9 cellular contexts compared by ENCODE assay signal in genomic region chr21:42537106-42537742, GRCh38. TPM values are rescaled to one million over a fixed set of nuclear protein-coding genes. Genes with fewer than 3 reads are reported as not detected.
DNase-seq lines count a peak whose midpoint lies in the region; ATAC-seq and TF ChIP-seq lines count a peak whose summit lies in the region.
"Had no signal": no experiment of that assay in that cellular context is flagged by ENCODE, and none has a peak within 500 bp of the region (broad histone marks: within the 10 kb centered on the region; RNA-seq: fewer than 3 reads in every experiment).

No MANE protein-coding gene starts in this region.

- H3K4me3 ChIP-seq in gastrocnemius medialis: no peak overlapping the region

- H3K27me3 Mint-ChIP-seq in activated CD4-positive, alpha-beta T cell treated with anti-CD3 and anti-CD28 coated beads for 36 hours: no peaks in the 10 kb centered on the region
- no peaks in the 10 kb centered on the region for H3K27me3 Mint-ChIP-seq in chondrocyte (ENCODE audit: low read depth)

- CTCF ChIA-PET in activated CD4-positive, alpha-beta T cell treated with anti-CD3 and anti-CD28 coated beads for 36 hours (lab: Charles Lee): interaction anchor here (0.6 to 1.8 kb wide), 7 partner anchors 9 to 227 kb away, joined by 3 to 5 read pairs (median 4); no protein-coding TSS in a partner anchor

- peaks cover 11% of the 10 kb centered on the region for H3K4me1 Mint-ChIP-seq in activated CD4-positive, alpha-beta T cell treated with anti-CD3 and anti-CD28 coated beads for 36 hours
- no peaks in the 10 kb centered on the region for H3K4me1 Mint-ChIP-seq in chondrocyte (ENCODE audit: low read depth)

- DNase-seq in activated CD4-positive, alpha-beta T cell treated with anti-CD3 and anti-CD28 coated beads for 36 hours: peak; percentile 49
- no peak for DNase-seq in activated CD4-positive, alpha-beta T cell treated with anti-CD3 and anti-CD28 coated beads, Interleukin-2, amount 50 U/mL, for 1 hour
- DNase-seq in MV-4-11 (lab: John Stamatoyannopoulos, UW) (peak; percentile 25), chondrocyte (ENCODE audit: low spot score) (no peak), gastrocnemius medialis (no peak), NCI-H2171 (lab: John Stamatoyannopoulos, UW) (no peak), Right ventricle myocardium inferior (ENCODE audit: missing footprints) (no peak)
- DNase-seq: effector memory CD4-positive, alpha-beta T cell had no signal

- no peaks in the 10 kb centered on the region for H3K9me3 Mint-ChIP-seq in activated CD4-positive, alpha-beta T cell treated with anti-CD3 and anti-CD28 coated beads for 36 hours (ENCODE audit: low read depth)
- H3K9me3 Mint-ChIP-seq in chondrocyte (ENCODE audit: low read depth): no peaks in the 10 kb centered on the region

- no peaks in the 10 kb centered on the region for H3K36me3 ChIP-seq in gastrocnemius medialis

- no peak overlapping the region for H3K27ac Mint-ChIP-seq in activated CD4-positive, alpha-beta T cell treated with anti-CD3 and anti-CD28 coated beads for 36 hours
- no peak overlapping the region for H3K27ac Mint-ChIP-seq in chondrocyte (ENCODE audit: unreplicated experiment)

- in situ Hi-C loops in gastrocnemius medialis (cut with MboI; ENCODE audit: low sequenced_read_pairs in 4 of 4): no loop called here

- no peaks in the 10 kb centered on the region for H3K27me3 ChIP-seq in gastrocnemius medialis

- H3K4me1 ChIP-seq in gastrocnemius medialis: peaks cover 18 to 28% of the 10 kb centered on the region in 2 donors

- no peaks in the 10 kb centered on the region for H3K9me3 ChIP-seq in gastrocnemius medialis

- peaks cover 19% of the 10 kb centered on the region for H3K36me3 Mint-ChIP-seq in activated CD4-positive, alpha-beta T cell treated with anti-CD3 and anti-CD28 coated beads for 36 hours (ENCODE audit: low read depth)
- H3K36me3 Mint-ChIP-seq in chondrocyte (ENCODE audit: low read depth): peaks cover 5% of the 10 kb centered on the region

- peak; percentile 77 for ATAC-seq in activated CD4-positive, alpha-beta T cell treated with anti-CD3 and anti-CD28 coated beads for 36 hours
- ATAC-seq in gastrocnemius medialis: no peak
- no peak for ATAC-seq in GM18519 (IDR thresholded peaks at IDR 0.05; ENCODE audit: low FRiP score, unreplicated experiment)
- no peak for ATAC-seq in Right ventricle myocardium inferior

- POLR2A ChIA-PET in activated CD4-positive, alpha-beta T cell treated with anti-CD3 and anti-CD28 coated beads for 36 hours (lab: Charles Lee): no interaction called here

- H3K4me3 Mint-ChIP-seq in activated CD4-positive, alpha-beta T cell treated with anti-CD3 and anti-CD28 coated beads for 36 hours: no peak overlapping the region
- H3K4me3 Mint-ChIP-seq in chondrocyte (ENCODE audit: unreplicated experiment): no peak overlapping the region

- TF ChIP-seq CTCF in chondrocyte (IDR thresholded peaks at IDR 0.05) (peak; percentile 68), gastrocnemius medialis (IDR thresholded peaks at IDR 0.05 in 4 of 5, conservative IDR thresholded peaks at IDR 0.05 in 1 of 5) (peak in 4 of 5 experiments; percentile 32 to 49 (median 36))

- no peak for TF ChIP-seq POLR2A in gastrocnemius medialis (IDR thresholded peaks at IDR 0.05)

- intact Hi-C loops in activated CD4-positive, alpha-beta T cell treated with anti-CD3 and anti-CD28 coated beads for 36 hours (cut with DNase I, micrococcal nuclease): loop anchor here in 1 of 2 experiments (1.0 kb wide), 1 partner anchor 87 kb away; no protein-coding TSS in a partner anchor
- intact Hi-C loops in gastrocnemius medialis (cut with DNase I; ENCODE audit: low total_unique reads): loop anchor here (2.0 to 10.0 kb wide), 2 partner anchors 202 to 228 kb away; no protein-coding TSS in a partner anchor
- intact Hi-C loops in Right ventricle myocardium inferior (cut with DNase I): no loop called here

- H3K27ac ChIP-seq in gastrocnemius medialis: peak overlapping the region in 1 of 4 donors; percentile 2

RNA-seq across cellular contexts. Expression of gene SLC37A1, which starts 23.6 kb away (rescaled TPM):
- total RNA-seq in activated CD4-positive, alpha-beta T cell treated with anti-CD3 and anti-CD28 coated beads for 36 hours: 10 to 100 TPM; 18.2 to 19.3 TPM
- total RNA-seq in chondrocyte (3.5 to 4.8 TPM (median 4.7 TPM) in 3 replicates), gastrocnemius medialis (10 to 100 TPM in 2 of 4 donors, 1 to 10 TPM in 2; 8.3 to 16.1 (median 12.4) TPM), Right ventricle myocardium inferior (3.0 TPM)

RNA-seq across cellular contexts. Expression of gene RSPH1, which starts 41.2 kb away (rescaled TPM):
- total RNA-seq in activated CD4-positive, alpha-beta T cell treated with anti-CD3 and anti-CD28 coated beads for 36 hours: under 1 TPM; 0.21 to 0.34 TPM
- 0.15 TPM in 1 of 3 replicates, not detected in the others for total RNA-seq in chondrocyte
- under 1 TPM in 1 of 4 donors, not detected in 3; 0.29 TPM for total RNA-seq in gastrocnemius medialis
- not detected for total RNA-seq in Right ventricle myocardium inferior

Comparison
In these comparisons a context has a peak if more than half of its experiments do, and no peak if none do; other contexts are left out.
1. DNase-seq: peak in activated CD4-positive, alpha-beta T cell treated with anti-CD3 and anti-CD28 coated beads for 36 hours (single experiment) and MV-4-11 (single experiment); none in activated CD4-positive, alpha-beta T cell treated with anti-CD3 and anti-CD28 coated beads, Interleukin-2, amount 50 U/mL, for 1 hour (single experiment), chondrocyte (single experiment), gastrocnemius medialis (0 of 2), NCI-H2171 (single experiment) and Right ventricle myocardium inferior (single experiment).